9 cellular contexts compared by ENCODE assay signal in genomic region chr19:6374179-6374709, GRCh38. TPM values are rescaled to one million over a fixed set of nuclear protein-coding genes. Genes with fewer than 3 reads are reported as not detected.
DNase-seq lines count a peak whose midpoint lies in the region; ATAC-seq and TF ChIP-seq lines count a peak whose summit lies in the region.
"Had no signal": no experiment of that assay in that cellular context is flagged by ENCODE, and none has a peak within 500 bp of the region (broad histone marks: within the 10 kb centered on the region; RNA-seq: fewer than 3 reads in every experiment).

No MANE protein-coding gene starts in this region.

- H3K9ac ChIP-seq in DND-41 (ENCODE audit: low read depth, low read length), result peak overlapping the region; percentile 41
- peak overlapping the region; percentile 58; the same call in 1 of the 2 replicates for H3K9ac ChIP-seq in OCI-LY3 (ENCODE audit: low read length)
- no peak overlapping the region for H3K9ac ChIP-seq in rectal smooth muscle tissue (ENCODE audit: low read length)

- no peaks in the 10 kb centered on the region for H3K9me3 Mint-ChIP-seq in immature natural killer cell

- H3K4me2 ChIP-seq in DND-41 (ENCODE audit: insufficient read depth, low read length) (peak overlapping the region; percentile 67), OCI-LY3 (ENCODE audit: low read length) (peak overlapping the region; percentile 91)

- H3K36me3 ChIP-seq in DND-41 (ENCODE audit: insufficient read depth, low read length), result peaks cover 21% of the 10 kb centered on the region
- peaks cover 8% of the 10 kb centered on the region for H3K36me3 ChIP-seq in OCI-LY3 (replicated peaks; ENCODE audit: low read depth, low read length)
- H3K36me3 ChIP-seq in esophagus muscularis mucosa, result peaks cover 5 to 27% (median 27%) of the 10 kb centered on the region in 4 donors
- no peaks in the 10 kb centered on the region for H3K36me3 ChIP-seq in rectal smooth muscle tissue (ENCODE audit: control insufficient read depth, insufficient read depth, low read length)

- TF ChIP-seq EP300 in esophagus muscularis mucosa (IDR thresholded peaks at IDR 0.05), result no peak

- no peaks in the 10 kb centered on the region for H3K9me3 ChIP-seq in DND-41 (ENCODE audit: insufficient read depth, low read length, severe bottlenecking)
- no peaks in the 10 kb centered on the region for H3K9me3 ChIP-seq in OCI-LY3 (ENCODE audit: insufficient read depth, low read length)
- H3K9me3 ChIP-seq in esophagus muscularis mucosa, result no peaks in the 10 kb centered on the region

- no peak for TF ChIP-seq CTCF in DND-41 (IDR thresholded peaks at IDR 0.05; ENCODE audit: borderline replicate concordance, extremely low read depth, low read length, poor library complexity, severe bottlenecking)
- TF ChIP-seq CTCF in OCI-LY3 (IDR thresholded peaks at IDR 0.05; ENCODE audit: low read depth, low read length), result no peak
- no peak for TF ChIP-seq CTCF in esophagus muscularis mucosa (IDR thresholded peaks at IDR 0.05)
- no peak for TF ChIP-seq CTCF in GM13976 (IDR thresholded peaks at IDR 0.05; ENCODE audit: borderline replicate concordance, control extremely low read depth, extremely low read depth, insufficient read depth, missing control alignments)

- H3K4me1 Mint-ChIP-seq in immature natural killer cell, result peaks cover 16 to 18% of the 10 kb centered on the region in 2 donors

- peaks cover 9% of the 10 kb centered on the region; the same call in 1 of the 2 replicates for H3K79me2 ChIP-seq in DND-41 (ENCODE audit: insufficient read depth, low read length)
- H3K79me2 ChIP-seq in OCI-LY3 (ENCODE audit: low read length), result no peaks in the 10 kb centered on the region

- WGBS in esophagus muscularis mucosa, result 67% methylated on average over 25 of the region's 29 CpGs

- in situ Hi-C loops in GM13976 (cut with MboI; ENCODE audit: low sequenced_read_pairs, unreplicated experiment), result no loop called here

- intact Hi-C loops in esophagus muscularis mucosa (cut with DNase I), result no loop called here

- peak overlapping the region; percentile 49 for H3K27ac ChIP-seq in DND-41 (ENCODE audit: low read length)
- no peak overlapping the region for H3K27ac ChIP-seq in OCI-LY3 (ENCODE audit: low read length)
- peak overlapping the region; percentile 95 to 100 (median 99) for H3K27ac ChIP-seq in esophagus muscularis mucosa (replicated peaks in 1 of 4)
- no peak overlapping the region for H3K27ac ChIP-seq in rectal smooth muscle tissue (ENCODE audit: low read depth, low read length)

- DNase-seq in DND-41, result no peak
- DNase-seq in esophagus muscularis mucosa (ENCODE audit: extremely low spot score), result no peak
- no peak for DNase-seq in immature natural killer cell
- no peak for DNase-seq in GM13976 (ENCODE audit: low spot score)

- TF ChIP-seq POLR2A in esophagus muscularis mucosa (IDR thresholded peaks at IDR 0.05; ENCODE audit: low read depth), result no peak

- H3K27me3 ChIP-seq in DND-41 (ENCODE audit: insufficient read depth, low read length, poor library complexity) (no peaks in the 10 kb centered on the region), OCI-LY3 (ENCODE audit: low read depth, low read length) (no peaks in the 10 kb centered on the region), esophagus muscularis mucosa (no peaks in the 10 kb centered on the region), rectal smooth muscle tissue (ENCODE audit: control insufficient read depth, insufficient read depth, low read length) (no peaks in the 10 kb centered on the region)

- peak overlapping the region in 1 of 5 donors; percentile 17 for H3K4me3 Mint-ChIP-seq in immature natural killer cell

- peaks cover 2 to 4% (median 2%) of the 10 kb centered on the region in 3 donors for H3K36me3 Mint-ChIP-seq in immature natural killer cell

- ATAC-seq in DND-41 (ENCODE audit: insufficient read depth, low read depth), result no peak
- ATAC-seq in GM21381 (IDR thresholded peaks at IDR 0.05; ENCODE audit: unreplicated experiment), result no peak
- ATAC-seq in HG02623 (IDR thresholded peaks at IDR 0.05; ENCODE audit: unreplicated experiment), result no peak

- H3K4me3 ChIP-seq in DND-41 (ENCODE audit: low read depth in 1 of 2, low read length in 2 of 2) (peak overlapping the region in 1 of 2 experiments; percentile 54; a peak in 3 of 4 replicates), OCI-LY3 (ENCODE audit: low read length) (peak overlapping the region; percentile 81), esophagus muscularis mucosa (peak overlapping the region in 3 of 4 donors; percentile 71 to 89 (median 80)), rectal smooth muscle tissue (ENCODE audit: low read length) (peak overlapping the region; percentile 70)

- H3K27me3 Mint-ChIP-seq in immature natural killer cell (ENCODE audit: low read depth in 3 of 3), result peaks cover 3 to 6% (median 5%) of the 10 kb centered on the region in 3 donors

- H3K4me1 ChIP-seq in DND-41 (ENCODE audit: insufficient read depth, low read length) (peaks cover 20% of the 10 kb centered on the region), OCI-LY3 (ENCODE audit: low read length) (peaks cover 9% of the 10 kb centered on the region), esophagus muscularis mucosa (peaks cover 13 to 64% (median 56%) of the 10 kb centered on the region in 4 donors), rectal smooth muscle tissue (ENCODE audit: control insufficient read depth, insufficient read depth, low read length) (peaks cover 6% of the 10 kb centered on the region)

- no peak overlapping the region for H2AFZ ChIP-seq in DND-41 (ENCODE audit: low read depth, low read length)
- H2AFZ ChIP-seq in OCI-LY3 (ENCODE audit: low read depth, low read length), result no peak overlapping the region

- H4K20me1 ChIP-seq in DND-41 (ENCODE audit: insufficient read depth, low read length) (no peaks in the 10 kb centered on the region; the same call in 1 of the 2 replicates), OCI-LY3 (ENCODE audit: insufficient read depth, low read length) (no peaks in the 10 kb centered on the region)

- no peak overlapping the region for H3K27ac Mint-ChIP-seq in immature natural killer cell

RNA-seq across cellular contexts. Expression of gene PSPN, which starts 1.5 kb away (rescaled TPM):
- 1 to 10 TPM; 1.3 to 3.7 (median 2.4) TPM for total RNA-seq in esophagus muscularis mucosa
- polyA plus RNA-seq in immature natural killer cell, result under 1 TPM; 0.28 to 0.73 (median 0.65) TPM

RNA-seq across cellular contexts. Expression of gene ALKBH7, which starts 1.6 kb away (rescaled TPM):
- total RNA-seq in esophagus muscularis mucosa, result 100 to 1,000 TPM in 1 of 4 donors, 10 to 100 TPM in 3; 55.2 to 109 (median 71.8) TPM
- polyA plus RNA-seq in immature natural killer cell, result 10 to 100 TPM; 47.6 to 96.4 (median 51.4) TPM

RNA-seq across cellular contexts. Expression of gene CLPP, which starts 12.9 kb away (rescaled TPM):
- total RNA-seq in esophagus muscularis mucosa, result 100 to 1,000 TPM in 2 of 4 donors, 10 to 100 TPM in 2; 77.2 to 111 (median 94.2) TPM
- polyA plus RNA-seq in immature natural killer cell, result 100 to 1,000 TPM; 102 to 184 (median 119) TPM

RNA-seq across cellular contexts. Expression of gene GTF2F1, which starts 18.7 kb away (rescaled TPM):
- 10 to 100 TPM; 43.6 to 61.0 (median 56.8) TPM for total RNA-seq in esophagus muscularis mucosa
- 10 to 100 TPM; 11.0 to 29.8 (median 11.5) TPM for polyA plus RNA-seq in immature natural killer cell

RNA-seq across cellular contexts. Expression of gene ACER1, which starts 40.8 kb away (rescaled TPM):
- total RNA-seq in esophagus muscularis mucosa, result not detected
- polyA plus RNA-seq in immature natural killer cell, result under 1 TPM in 2 of 3 donors, not detected in 1; 0.54 to 0.63 TPM
- total RNA-seq: HT-29 had no signal

Comparison
In these comparisons a context has a peak if more than half of its experiments do, and no peak if none do; other contexts are left out.
1. H3K27ac ChIP-seq: peak in DND-41 (single experiment) and esophagus muscularis mucosa (4 of 4); none in OCI-LY3 (single experiment) and rectal smooth muscle tissue (single experiment).